In genomic region chr7:46153951-46154787, GRCh38 we compare ENCODE assay signal across 8 cellular contexts.
A peak's percentile ranks its signal among the peaks of the same experiment; 100 is the strongest.
DNase-seq lines count a peak whose midpoint lies in the region; ATAC-seq and TF ChIP-seq lines count a peak whose summit lies in the region.
"Had no signal": no experiment of that assay in that cellular context is flagged by ENCODE, and none has a peak within 500 bp of the region (broad histone marks: within the 10 kb centered on the region; RNA-seq: fewer than 3 reads in every experiment).

No MANE protein-coding gene starts in this region.

- CTCF ChIA-PET in WTC11 (lab: Charles Lee): no interaction called here

- no peaks in the 10 kb centered on the region for H3K9me3 ChIP-seq in ascending aorta
- H3K9me3 ChIP-seq: testis had no signal

- H3K36me3 Mint-ChIP-seq in WTC11: no peaks in the 10 kb centered on the region

- TF ChIP-seq CTCF in WTC11 (IDR thresholded peaks at IDR 0.05): no peak
- TF ChIP-seq CTCF in omental fat pad (IDR thresholded peaks at IDR 0.05): no peak
- no peak for TF ChIP-seq CTCF in ascending aorta (IDR thresholded peaks at IDR 0.05)

- no peaks in the 10 kb centered on the region for H3K27me3 ChIP-seq in ascending aorta
- H3K27me3 ChIP-seq: testis had no signal

- H3K9me3 Mint-ChIP-seq in WTC11: peaks cover 4% of the 10 kb centered on the region

- H3K27ac ChIP-seq in ascending aorta: no peak overlapping the region
- H3K27ac ChIP-seq: testis had no signal

- H3K4me3 Mint-ChIP-seq in WTC11: no peak overlapping the region

- no peak overlapping the region for H3K27ac Mint-ChIP-seq in WTC11

- ATAC-seq in GM18867 (IDR thresholded peaks at IDR 0.05; ENCODE audit: unreplicated experiment) (peak; percentile 90), HG03103 (IDR thresholded peaks at IDR 0.05; ENCODE audit: low read depth, unreplicated experiment) (peak; percentile 54), WTC11 (peak; percentile 71), omental fat pad (ENCODE audit: low FRiP score) (peak; percentile 67), HG02571 (IDR thresholded peaks at IDR 0.05; ENCODE audit: unreplicated experiment) (no peak)

- no peaks in the 10 kb centered on the region for H3K4me1 ChIP-seq in ascending aorta
- H3K4me1 ChIP-seq: testis had no signal

- H3K27me3 Mint-ChIP-seq in WTC11 (ENCODE audit: low read depth): no peaks in the 10 kb centered on the region

- intact Hi-C loops in ascending aorta (cut with DNase I): no loop called here

- DNase-seq in WTC11 (ENCODE audit: low spot score): no peak
- DNase-seq in omental fat pad (ENCODE audit: low spot score): no peak
- no peak for DNase-seq in NCI-H526 treated with DMSO at 0.1 percent for 48 hours (lab: John Stamatoyannopoulos, UW)
- no peak for DNase-seq in ascending aorta (ENCODE audit: low spot score in 2 of 2)
- DNase-seq: testis had no signal

- peaks cover 8% of the 10 kb centered on the region; the same call in 1 of the 2 replicates for H3K4me1 Mint-ChIP-seq in WTC11

- POLR2A ChIA-PET in WTC11 (lab: Charles Lee): no interaction called here

- no peak overlapping the region for H3K4me3 ChIP-seq in ascending aorta
- H3K4me3 ChIP-seq: testis had no signal

- no peaks in the 10 kb centered on the region for H3K36me3 ChIP-seq in ascending aorta

TF ChIP-seq in WTC11, 78 proteins besides CTCF, POLR2A, EP300 and RAD21:
- TF ChIP-seq GABPB1 (CRISPR knock-in tag; IDR thresholded peaks at IDR 0.05) (peak; percentile 33; the same call in 1 of the 2 replicates), SOX15 (CRISPR knock-in tag; IDR thresholded peaks at IDR 0.05) (no peak), E2F5 (CRISPR knock-in tag; IDR thresholded peaks at IDR 0.05) (no peak)
